ENCODE assay signal across 17 cellular contexts in the genomic region with DNA sequence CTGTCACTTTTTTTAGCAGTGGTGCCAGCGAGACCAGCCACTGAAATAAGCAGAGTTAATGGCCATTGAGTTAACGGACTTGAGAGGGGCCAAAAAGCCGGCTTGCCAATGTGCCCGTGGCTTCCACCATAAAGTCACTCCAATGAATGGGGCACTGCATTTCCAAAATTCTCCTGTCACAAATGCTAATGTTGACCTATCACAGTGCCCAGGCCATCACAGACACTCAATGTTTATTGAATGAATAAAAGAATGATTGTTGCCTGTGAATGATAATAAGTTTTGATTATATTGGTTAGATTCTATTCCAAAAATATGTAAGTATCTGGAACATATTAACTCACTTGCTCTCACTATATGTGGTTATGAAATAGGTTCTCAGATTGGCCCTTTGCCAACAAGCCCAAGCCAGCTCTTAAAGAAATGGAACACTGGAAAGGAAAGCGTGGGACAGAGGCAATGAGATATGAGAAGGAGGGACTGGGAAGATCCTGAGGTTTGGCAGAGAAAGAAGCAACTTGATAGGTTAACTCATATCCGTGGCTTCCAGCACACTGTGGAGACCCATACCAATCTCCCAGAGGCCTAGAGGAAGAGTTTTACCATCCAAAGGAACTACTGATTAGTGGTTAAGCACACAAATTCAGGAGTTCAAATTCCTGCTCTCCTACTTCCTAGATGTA.
DNase-seq lines count a peak whose midpoint lies in the region; ATAC-seq, FAIRE-seq and TF ChIP-seq lines count a peak whose summit lies in the region.
"Had no signal": no experiment of that assay in that cellular context is flagged by ENCODE, and none has a peak within 500 bp of the region (broad histone marks: within the 10 kb centered on the region; RNA-seq: fewer than 3 reads in every experiment).

No MANE protein-coding gene starts in this region.

- no CpG with 5 or more reads among the region's 6 CpGs for WGBS in trophoblast cell (ENCODE audit: extremely low coverage, insufficient coverage, insufficient read length)

- H3K4me1 ChIP-seq in trophoblast cell (ENCODE audit: control insufficient read depth in 1 of 2, insufficient read depth in 2 of 2, low read length in 2 of 2), result peaks cover 0 to 2% of the 10 kb centered on the region in 2 experiments

- H2BK12ac ChIP-seq in trophoblast cell (ENCODE audit: low read length), result no peak overlapping the region

- no peaks in the 10 kb centered on the region for H3K27me3 ChIP-seq in trophoblast cell (ENCODE audit: insufficient read depth, low read length)

- DNase-seq in AG09319 (ENCODE audit: extremely low read depth, low read depth), result peak; percentile 92
- no peak for DNase-seq in GM19239 (ENCODE audit: insufficient read length, low spot score)
- DNase-seq in glomerular visceral epithelial cell (ENCODE audit: extremely low spot score), result peak; percentile 7
- DNase-seq in DMS153 treated with DMSO at 0.1 percent for 48 hours (lab: John Stamatoyannopoulos, UW; ENCODE audit: unreplicated experiment), result no peak
- DNase-seq in 8988T, result no peak
- DNase-seq in trophoblast cell, result no peak
- DNase-seq: activated CD4-positive, alpha-beta T cell treated with anti-CD3 and anti-CD28 coated beads, Interleukin-2, amount 50 U/mL, for 48 hours; activated naive CD4-positive, alpha-beta T cell; MM.1S; NCI-H345; nephron progenitor cell; PC-3 had no signal

- H3K36me3 Mint-ChIP-seq in brain, result no peaks in the 10 kb centered on the region

- H3K9ac ChIP-seq in trophoblast cell (ENCODE audit: low read length), result no peak overlapping the region

- H3K9me3 Mint-ChIP-seq in brain, result no peaks in the 10 kb centered on the region
- H3K9me3 Mint-ChIP-seq: nephron progenitor cell had no signal

- no peak overlapping the region for H2BK5ac ChIP-seq in trophoblast cell (ENCODE audit: low read depth, low read length, poor library complexity)

- H3K4me1 Mint-ChIP-seq in brain, result peaks cover 66% of the 10 kb centered on the region

- no peaks in the 10 kb centered on the region for H3K36me3 ChIP-seq in trophoblast cell (ENCODE audit: control insufficient read depth in 1 of 2, insufficient read depth in 2 of 2, low read length in 2 of 2)

- H3K79me2 ChIP-seq in trophoblast cell (ENCODE audit: control insufficient read depth, insufficient read depth, low read length, poor library complexity), result no peaks in the 10 kb centered on the region

- H3K79me1 ChIP-seq in trophoblast cell (ENCODE audit: low read length), result no peaks in the 10 kb centered on the region

- H3K4me3 Mint-ChIP-seq in brain, result peak overlapping the region in 1 of 5 experiments; percentile 45
- H3K4me3 Mint-ChIP-seq: nephron progenitor cell had no signal

- no peak overlapping the region for H4K12ac ChIP-seq in trophoblast cell (ENCODE audit: low read depth, low read length)

- H3K9me3 ChIP-seq in trophoblast cell (ENCODE audit: insufficient read depth, low read depth, low read length), result no peaks in the 10 kb centered on the region

- H4K8ac ChIP-seq in trophoblast cell (ENCODE audit: low read depth, low read length), result no peak overlapping the region

- no peak overlapping the region for H3K4me2 ChIP-seq in trophoblast cell (ENCODE audit: low read length)

- peak; percentile 65 for FAIRE-seq in GM19239 (lab: Jason Lieb, UNC)

- ATAC-seq in HG02678 (IDR thresholded peaks at IDR 0.05; ENCODE audit: unreplicated experiment), result no peak
- ATAC-seq: PC-3 had no signal

- H4K91ac ChIP-seq in trophoblast cell (ENCODE audit: low read depth, low read length), result no peak overlapping the region

- no peak for TF ChIP-seq CTCF in AG09319 (IDR thresholded peaks at IDR 0.05; ENCODE audit: low read depth, low read length)
- no peak for TF ChIP-seq CTCF in brain (conservative IDR thresholded peaks at IDR 0.05)

- no peak overlapping the region for H3K23ac ChIP-seq in trophoblast cell (ENCODE audit: low read length)

- no peak overlapping the region for H2BK120ac ChIP-seq in trophoblast cell (ENCODE audit: insufficient read depth, low read length, poor library complexity)

- no peak overlapping the region for H2AK5ac ChIP-seq in trophoblast cell (ENCODE audit: low read length)

- peaks cover 3% of the 10 kb centered on the region for H3K27me3 Mint-ChIP-seq in brain

- no peak overlapping the region for H2AFZ ChIP-seq in trophoblast cell (ENCODE audit: insufficient read depth, low read length, poor library complexity)

- H3K4me3 ChIP-seq in trophoblast cell (ENCODE audit: low read depth, low read length), result no peak overlapping the region
- H3K4me3 ChIP-seq: coronary artery, skin epidermis had no signal

- H3K27ac ChIP-seq in trophoblast cell (ENCODE audit: low read depth, low read length), result no peak overlapping the region
- H3K27ac ChIP-seq: C4-2B, coronary artery had no signal

- H3K14ac ChIP-seq in trophoblast cell (ENCODE audit: low read length), result no peak overlapping the region

- H3K27ac Mint-ChIP-seq in brain, result peak overlapping the region in 3 of 5 experiments; percentile 27 to 74 (median 65)
- H3K27ac Mint-ChIP-seq: nephron progenitor cell had no signal

- H3K18ac ChIP-seq in trophoblast cell (ENCODE audit: low read length), result no peak overlapping the region

- H3K4ac ChIP-seq in trophoblast cell (ENCODE audit: low read depth, low read length), result no peak overlapping the region

Comparison
In these comparisons a context has a peak if more than half of its experiments do, and no peak if none do; other contexts are left out.
1. DNase-seq: peak in AG09319 (single experiment) and glomerular visceral epithelial cell (single experiment); none in GM19239 (single experiment), DMS153 treated with DMSO at 0.1 percent for 48 hours (single experiment), 8988T (single experiment) and trophoblast cell (0 of 2).